8 cellular contexts compared by ENCODE assay signal in the genomic region with DNA sequence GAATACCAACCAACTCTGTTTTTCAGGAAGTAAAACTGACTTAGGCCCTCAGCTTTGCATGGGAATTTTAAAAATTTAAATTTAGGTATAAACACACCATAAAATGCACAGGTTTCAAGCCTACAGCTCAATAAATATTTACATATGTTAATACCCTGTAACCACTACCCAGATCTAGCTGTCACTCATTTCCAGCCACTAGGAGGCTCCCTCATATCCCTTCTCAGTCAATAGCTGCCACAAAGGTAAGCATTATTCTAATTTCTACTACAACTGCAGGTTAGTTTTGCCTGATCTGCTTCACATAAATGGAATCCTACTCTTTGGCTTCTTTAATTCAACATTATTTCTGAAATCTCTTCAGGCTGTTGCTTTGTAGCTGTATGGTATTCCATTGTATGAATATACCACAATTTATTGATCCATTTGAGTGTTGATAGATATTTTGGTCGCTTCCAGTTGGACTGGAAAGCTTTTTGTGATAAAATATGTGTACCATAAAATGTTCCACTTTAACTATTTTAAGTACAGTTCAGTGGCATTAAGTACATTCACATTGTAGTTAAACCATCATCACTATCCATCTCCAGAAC.
DNase-seq lines count a peak whose midpoint lies in the region; ATAC-seq, FAIRE-seq and TF ChIP-seq lines count a peak whose summit lies in the region.

No MANE protein-coding gene starts in this region.

- peak; percentile 59; the same call in 1 of the 2 replicates for TF ChIP-seq CTCF in OCI-LY1 (IDR thresholded peaks at IDR 0.05; ENCODE audit: low read length)

- H3K9ac ChIP-seq in OCI-LY1 (ENCODE audit: low read length), result no peak overlapping the region

- no peaks in the 10 kb centered on the region for H3K79me2 ChIP-seq in OCI-LY1 (ENCODE audit: insufficient read depth, low read length)

- H3K9me2 ChIP-seq in OCI-LY1 (ENCODE audit: low read depth, low read length), result no peaks in the 10 kb centered on the region

- no peaks in the 10 kb centered on the region for H4K20me1 ChIP-seq in OCI-LY1 (ENCODE audit: insufficient read depth, low read length)

- H3K9me3 ChIP-seq in OCI-LY1 (ENCODE audit: low read length), result no peaks in the 10 kb centered on the region

- no peaks in the 10 kb centered on the region for H3K27me3 ChIP-seq in OCI-LY1 (ENCODE audit: insufficient read depth, low read length)

- DNase-seq in D341Med (ENCODE audit: low spot score) (peak; percentile 38), iPS DF 4.7 (ENCODE audit: extremely low read depth, low spot score) (peak; percentile 28), GM19239 (ENCODE audit: insufficient read length, low spot score) (no peak), GM19238 (ENCODE audit: insufficient read length, low spot score) (no peak)
- DNase-seq in activated CD8-positive, alpha-beta memory T cell treated with anti-CD3 and anti-CD28 coated beads, Interleukin-2, amount 50 U/mL, for 48 hours, result no peak

- no peak overlapping the region for H3K4me2 ChIP-seq in OCI-LY1 (ENCODE audit: low read length)

- H3F3A ChIP-seq in OCI-LY1 (ENCODE audit: insufficient read depth, low read length), result no peaks in the 10 kb centered on the region

- no peak overlapping the region for H2AFZ ChIP-seq in OCI-LY1 (ENCODE audit: low read length)

- H3K27ac ChIP-seq in OCI-LY1 (ENCODE audit: low read depth, low read length, poor library complexity, severe bottlenecking), result no peak overlapping the region

- H3K36me3 ChIP-seq in OCI-LY1 (ENCODE audit: insufficient read depth, low read length), result no peaks in the 10 kb centered on the region

- no peaks in the 10 kb centered on the region for H3K4me1 ChIP-seq in OCI-LY1 (ENCODE audit: insufficient read depth, low read length, severe bottlenecking)

- FAIRE-seq in GM19239 (lab: Jason Lieb, UNC), result no peak

- H3K4me3 ChIP-seq in OCI-LY1 (ENCODE audit: low read depth, low read length, poor library complexity, severe bottlenecking), result no peak overlapping the region

- ATAC-seq in GM21786 (IDR thresholded peaks at IDR 0.05; ENCODE audit: unreplicated experiment) (peak; percentile 79), HG02970 (IDR thresholded peaks at IDR 0.05; ENCODE audit: low FRiP score, unreplicated experiment) (no peak)

Comparison
In these comparisons a context has a peak if more than half of its experiments do, and no peak if none do; other contexts are left out.
1. DNase-seq: peak in D341Med (single experiment) and iPS DF 4.7 (single experiment); none in GM19239 (single experiment), activated CD8-positive, alpha-beta memory T cell treated with anti-CD3 and anti-CD28 coated beads, Interleukin-2, amount 50 U/mL, for 48 hours (single experiment) and GM19238 (single experiment).